19 cellular contexts compared by ENCODE assay signal in genomic region chr4:74627516-74627915, GRCh38.
"Had no signal": no experiment of that assay in that cellular context is flagged by ENCODE, and none has a peak within 500 bp of the region (broad histone marks: within the 10 kb centered on the region; RNA-seq: fewer than 3 reads in every experiment).

No MANE protein-coding gene starts in this region.

- H3K27me3 ChIP-seq: cardiac muscle cell, foreskin keratinocyte, neural progenitor cell, tibial artery had no signal

- ATAC-seq: activated CD8-positive, alpha-beta T cell treated with anti-CD3 and anti-CD28 coated beads, Interleukin-2, amount 10 ng/mL, durations not matched to agents 7 days and 5 days; activated naive CD8-positive, alpha-beta T cell treated with anti-CD3 and anti-CD28 coated beads, Interleukin-2, amount 50 U/mL, for 24 hours; foreskin keratinocyte; naive thymus-derived CD8-positive, alpha-beta T cell; T-cell had no signal

- H3K27ac ChIP-seq: cardiac muscle cell, foreskin keratinocyte, neural progenitor cell, tibial artery, WERI-Rb-1 had no signal

- H2AFZ ChIP-seq: neural progenitor cell had no signal

- FAIRE-seq: TTC549 had no signal

- H3K4me1 ChIP-seq: neural progenitor cell had no signal

- H3K9me3 ChIP-seq: tibial artery had no signal

- H3K4me3 ChIP-seq: cardiac muscle cell, neural progenitor cell, tibial artery had no signal

- DNase-seq: activated CD4-positive, alpha-beta T cell treated with anti-CD3 and anti-CD28 coated beads for 1 hour; activated CD4-positive, alpha-beta T cell treated with anti-CD3 and anti-CD28 coated beads, Interleukin-2, amount 50 U/mL, for 1 hour; activated CD8-positive, alpha-beta T cell treated with anti-CD3 and anti-CD28 coated beads, Interleukin-2, amount 10 ng/mL, durations not matched to agents 7 days and 5 days; activated gamma-delta T cell; activated naive CD4-positive, alpha-beta T cell treated with anti-CD3 and anti-CD28 coated beads, Interleukin-2, amount 50 U/mL, for 16 hours; activated naive CD8-positive, alpha-beta T cell treated with anti-CD3 and anti-CD28 coated beads, Interleukin-2, amount 50 U/mL, for 24 hours; foreskin keratinocyte; kidney glomerular epithelial cell; mesendoderm; naive thymus-derived CD8-positive, alpha-beta T cell; retina; stimulated activated CD4-positive, alpha-beta T cell treated with anti-CD3 and anti-CD28 coated beads, Interleukin-12 subunit alpha, Interleukin-12 subunit beta, amount 100 ng/mL, for 4 hours; stimulated activated CD4-positive, alpha-beta T cell treated with anti-CD3 and anti-CD28 coated beads, Interleukin-4, amount 100 ng/mL, for 4 hours; T-cell; tibial artery; WERI-Rb-1 had no signal

- H3K4me2 ChIP-seq: neural progenitor cell had no signal

- H3K9ac ChIP-seq: neural progenitor cell had no signal

- H3K36me3 ChIP-seq: cardiac muscle cell, neural progenitor cell, tibial artery, WERI-Rb-1 had no signal
